Comparison of ENCODE assay signal across 20 cellular contexts in genomic region chr17:74865504-74866197, GRCh38. TPM values are rescaled to one million over a fixed set of nuclear protein-coding genes. Genes with fewer than 3 reads are reported as not detected.
DNase-seq lines count a peak whose midpoint lies in the region; ATAC-seq, FAIRE-seq and TF ChIP-seq lines count a peak whose summit lies in the region.
"Had no signal": no experiment of that assay in that cellular context is flagged by ENCODE, and none has a peak within 500 bp of the region (broad histone marks: within the 10 kb centered on the region; RNA-seq: fewer than 3 reads in every experiment).

No MANE protein-coding gene starts in this region.

- H3K27ac ChIP-seq in Karpas-422 (ENCODE audit: low read length) = no peak overlapping the region
- H3K27ac ChIP-seq in GM12878 (ENCODE audit: control insufficient read depth, insufficient read depth) = no peak overlapping the region
- no peak overlapping the region for H3K27ac ChIP-seq in neuronal stem cell (replicated peaks; ENCODE audit: low read length)
- H3K27ac ChIP-seq: KMS-11, suprapubic skin had no signal

- H3K4ac ChIP-seq in neuronal stem cell (ENCODE audit: low read length) = no peak overlapping the region

- TF ChIP-seq CTCF in GM12872 (IDR thresholded peaks at IDR 0.05; ENCODE audit: insufficient read depth, low read depth, low read length) (0 out of 3 replicates have a peak, but pooled peaks have one; percentile 14), GM12878 (IDR thresholded peaks at IDR 0.05 in 2 of 3, conservative IDR thresholded peaks at IDR 0.05 in 1 of 3; ENCODE audit: control insufficient read depth in 2 of 3, extremely low read depth in 1 of 3, insufficient read depth in 1 of 3, low read depth in 3 of 3, low read length in 3 of 3) (peak in 1 of 3 experiments; percentile 14; a peak in 1 of 6 replicates)

- H2BK5ac ChIP-seq in neuronal stem cell (ENCODE audit: low read length) = no peak overlapping the region

- SMC1A ChIA-PET in GM12878 (lab: Charles Lee; ENCODE audit: uncharacterized antibody, unreplicated experiment) = interaction anchor here (0.6 to 1.9 kb wide), 7 partner anchors 8 to 121 kb away, joined by 3 to 13 read pairs (median 4); partner anchors contain the start of gene FDXR

- peaks cover 3% of the 10 kb centered on the region for H3K79me1 ChIP-seq in neuronal stem cell (ENCODE audit: low read depth, low read length)

- TF ChIP-seq POLR2A in GM12878 (IDR thresholded peaks at IDR 0.05; ENCODE audit: low read depth, low read length) = no peak

- no TSS peak for BruUV-seq in GM12878 (replicated peaks; lab: Mats Ljungman, UMichigan)

- no peak overlapping the region for H3K14ac ChIP-seq in neuronal stem cell (ENCODE audit: low read length)

- CTCF ChIA-PET in GM12878 (lab: Yijun Ruan, JAX) = interaction anchor here (0.6 to 10.2 kb wide), 23 partner anchors 8 to 299 kb away, joined by 3 to 98 read pairs (median 4); partner anchors contain the start of genes FDXR and RAB37

- no peak for FAIRE-seq in GM12878 (lab: Jason Lieb, UNC)

- ATAC-seq in GM12878 (peak; percentile 47), GM19467 (IDR thresholded peaks at IDR 0.05; ENCODE audit: unreplicated experiment) (no peak)

- no peak overlapping the region for H2BK120ac ChIP-seq in neuronal stem cell (ENCODE audit: low read depth, low read length)

- no peak overlapping the region for H3K18ac ChIP-seq in neuronal stem cell (ENCODE audit: low read length)

- WGBS in GM12878 (ENCODE audit: insufficient coverage, insufficient replicate concordance, low lambda C conversion rate, missing lambda C conversion rate) = 53% methylated on average over 19 of the region's 19 CpGs
- no CpG with 5 or more reads among the region's 19 CpGs for WGBS in neuronal stem cell (ENCODE audit: extremely low coverage in 2 of 2, insufficient read length in 2 of 2, insufficient replicate concordance in 1 of 2), 2 donors

- no peaks in the 10 kb centered on the region for H3K9me3 ChIP-seq in Karpas-422 (ENCODE audit: low read length)
- H3K9me3 ChIP-seq in GM12878 (replicated peaks; ENCODE audit: control insufficient read depth, insufficient read depth, low read length) = no peaks in the 10 kb centered on the region
- H3K9me3 ChIP-seq in neuronal stem cell (replicated peaks in 1 of 2; ENCODE audit: control insufficient read depth in 2 of 2, insufficient read depth in 1 of 2, low read depth in 1 of 2, low read length in 2 of 2) = no peaks in the 10 kb centered on the region
- H3K9me3 ChIP-seq: suprapubic skin had no signal

- POLR2A ChIA-PET in GM12878 (lab: Charles Lee) = interaction anchor here (0.6 to 1.7 kb wide), 6 partner anchors 87 to 214 kb away, joined by 3 to 5 read pairs (median 4); partner anchors contain the start of gene NAT9

- TF ChIP-seq RAD21 in GM12878 (IDR thresholded peaks at IDR 0.05; ENCODE audit: insufficient read depth, low read depth, low read length) = no peak

- H4K91ac ChIP-seq in neuronal stem cell (ENCODE audit: low read depth, low read length, poor library complexity) = no peak overlapping the region

- H2AFZ ChIP-seq in Karpas-422 (ENCODE audit: low read length) (no peak overlapping the region), GM12878 (ENCODE audit: control insufficient read depth, low read depth, low read length) (no peak overlapping the region), neuronal stem cell (ENCODE audit: low read length) (no peak overlapping the region)

- H2BK15ac ChIP-seq in neuronal stem cell (ENCODE audit: low read length) = no peak overlapping the region

- no peak overlapping the region for H2BK12ac ChIP-seq in neuronal stem cell (ENCODE audit: low read length)

- no peak overlapping the region for H4K8ac ChIP-seq in neuronal stem cell (ENCODE audit: low read depth, low read length)

- H3K9ac ChIP-seq in Karpas-422 (ENCODE audit: low read length) = peak overlapping the region; percentile 27; the same call in 1 of the 2 replicates
- no peak overlapping the region for H3K9ac ChIP-seq in GM12878 (ENCODE audit: control insufficient read depth, insufficient read depth, low read length)
- H3K9ac ChIP-seq in neuronal stem cell (ENCODE audit: low read depth, low read length, poor library complexity) = no peak overlapping the region
- H3K9ac ChIP-seq: KMS-11 had no signal

- peak overlapping the region; percentile 6 for H3K23ac ChIP-seq in neuronal stem cell (ENCODE audit: low read depth, low read length, poor library complexity)

- H4K20me1 ChIP-seq in Karpas-422 (ENCODE audit: insufficient read depth, low read depth, low read length) (no peaks in the 10 kb centered on the region), GM12878 (ENCODE audit: control insufficient read depth, insufficient read depth) (no peaks in the 10 kb centered on the region)

- H3K27me3 ChIP-seq in Karpas-422 (ENCODE audit: low read length) (no peaks in the 10 kb centered on the region), GM12878 (replicated peaks in 1 of 2; ENCODE audit: control insufficient read depth in 2 of 2, insufficient read depth in 2 of 2, low read length in 1 of 2) (peaks cover 0 to 2% of the 10 kb centered on the region in 2 experiments; a peak in 2 of 4 replicates), neuronal stem cell (ENCODE audit: control insufficient read depth in 3 of 3, insufficient read depth in 3 of 3, low read depth in 1 of 3, low read length in 3 of 3) (peaks cover 11 to 15% (median 12%) of the 10 kb centered on the region in 3 experiments)

- H2AK5ac ChIP-seq in neuronal stem cell (ENCODE audit: low read depth, low read length) = peak overlapping the region; percentile 14

- TF ChIP-seq EP300 in GM12878 (IDR thresholded peaks at IDR 0.05; ENCODE audit: borderline replicate concordance in 1 of 2, control insufficient read depth in 1 of 2, low read depth in 2 of 2, low read length in 2 of 2) = no peak

- no peak overlapping the region for H3K4me3 ChIP-seq in Karpas-422 (ENCODE audit: low read length)
- no peak overlapping the region for H3K4me3 ChIP-seq in GM12878
- no peak overlapping the region for H3K4me3 ChIP-seq in neuronal stem cell (ENCODE audit: low read length in 2 of 2)
- H3K4me3 ChIP-seq: suprapubic skin had no signal

- peaks cover 8% of the 10 kb centered on the region for H3K4me1 ChIP-seq in Karpas-422 (ENCODE audit: low read length)
- H3K4me1 ChIP-seq in GM12878 (ENCODE audit: control insufficient read depth, insufficient read depth, low read length) = peaks cover 4% of the 10 kb centered on the region; the same call in 1 of the 2 replicates
- peaks cover 5% of the 10 kb centered on the region in 2 donors for H3K4me1 ChIP-seq in neuronal stem cell (ENCODE audit: control insufficient read depth in 2 of 2, insufficient read depth in 1 of 2, low read depth in 1 of 2, low read length in 2 of 2)

- in situ Hi-C loops in GM12878 (cut with MboI) = loop anchor here (5.0 kb wide), 1 partner anchor 123 kb away; no protein-coding TSS in a partner anchor

- H3K36me3 ChIP-seq in Karpas-422 (ENCODE audit: insufficient read depth, low read length) (no peaks in the 10 kb centered on the region), GM12878 (ENCODE audit: control insufficient read depth in 2 of 2, insufficient read depth in 2 of 2, low read length in 1 of 2) (no peaks in the 10 kb centered on the region; a peak in 3 of 4 replicates), neuronal stem cell (replicated peaks in 1 of 2; ENCODE audit: control insufficient read depth in 2 of 2, insufficient read depth in 2 of 2, low read length in 2 of 2) (peaks cover 9 to 58% of the 10 kb centered on the region in 2 donors)

- intact Hi-C loops in GM12878 (cut with micrococcal nuclease; ENCODE audit: unreplicated experiment) = loop anchor here (1.0 to 2.0 kb wide), 2 partner anchors 74 to 209 kb away; no protein-coding TSS in a partner anchor

- H3K9me2 ChIP-seq in Karpas-422 (replicated peaks; ENCODE audit: insufficient read depth, low read length) = no peaks in the 10 kb centered on the region

- RAD21 ChIA-PET in GM12878 (lab: Charles Lee; ENCODE audit: unreplicated experiment) = interaction anchor here (0.7 to 4.9 kb wide), 12 partner anchors 9 to 340 kb away, joined by 3 to 21 read pairs (median 4); partner anchors contain the start of gene NUP85

- no peak overlapping the region for H3K4me2 ChIP-seq in Karpas-422 (ENCODE audit: low read depth, low read length, poor library complexity, severe bottlenecking)
- no peak overlapping the region for H3K4me2 ChIP-seq in GM12878 (ENCODE audit: control insufficient read depth, insufficient read depth)
- H3K4me2 ChIP-seq in neuronal stem cell (ENCODE audit: insufficient read depth, low read length, poor library complexity, severe bottlenecking) = no peak overlapping the region
- H3K4me2 ChIP-seq: KMS-11 had no signal

- peak; percentile 74 for DNase-seq in Karpas-422
- DNase-seq in GM12878 (ENCODE audit: low read depth, low spot score) = no peak
- no peak for DNase-seq in neuronal stem cell (ENCODE audit: low spot score)
- DNase-seq in NCI-H1417 (lab: John Stamatoyannopoulos, UW) = no peak
- DNase-seq in AG08395 (ENCODE audit: low spot score) = no peak
- DNase-seq: cortex of kidney had no signal

- no peaks in the 10 kb centered on the region for H3K79me2 ChIP-seq in Karpas-422 (ENCODE audit: low read length)
- H3K79me2 ChIP-seq in GM12878 (ENCODE audit: control insufficient read depth, insufficient read depth, low read length) = no peaks in the 10 kb centered on the region

RNA-seq across cellular contexts. Expression of gene GRIN2C, which starts 6.0 kb away (rescaled TPM):
- total RNA-seq in Karpas-422 (2014; rRNA removed; shearing (Covaris generic); ENCODE audit: low replicate concordance) = not detected in 2 replicates
- 0.33 TPM in 1 of 2 replicates, not detected in the other for total RNA-seq in GM12878 (2013; cell fraction: nucleolus; rRNA removed)
- total RNA-seq in GM12878 (2014; rRNA removed) (0.11 TPM in 1 of 2 replicates, not detected in the other), GM12878 (2014; rRNA removed; fragmentation: Illumina TruSeq; extraction: Trizol) (under 0.01 and 0.04 TPM in 2 replicates), GM12878 (2021) (0.13 TPM in 2 replicates)
- 0.29 TPM for polyA plus RNA-seq in GM12878 (2011; ENCODE audit: low read depth)
- polyA plus RNA-seq in GM12878 (2011; rRNA removed) (0.01 and 0.04 TPM in 2 replicates), GM12878 (2014; fragmentation: Illumina TruSeq; extraction: Trizol) (0.01 TPM in 1 of 2 replicates, not detected in the other), GM12878 (2014; fragmentation: Nextera tagmentation; extraction: Ambion mirVana) (not detected), GM12878 (2014; rRNA removed) (0.12 and 0.16 TPM in 2 replicates), GM12878 (2016; fragmentation: Nextera tagmentation; extraction: Ambion mirVana) (under 1 TPM; 0.10 to 0.20 TPM)
- polyA plus RNA-seq in GM12878 (2011; cell fraction: cytosol; rRNA removed) = 0.01 and 0.05 TPM in 2 replicates
- 0.25 and 0.48 TPM in 2 replicates for polyA plus RNA-seq in GM12878 (2011; cell fraction: nucleus; rRNA removed)
- polyA plus RNA-seq in GM12878 (2012) = 0.15 and 0.45 TPM in 2 replicates
- polyA minus RNA-seq in GM12878 (2011; rRNA and poly(A)+ RNA removed) = 0.05 TPM in 1 of 2 replicates, not detected in the other
- polyA minus RNA-seq in GM12878 (2011; cell fraction: cytosol; rRNA and poly(A)+ RNA removed) = not detected in 2 replicates
- 0.12 and 0.29 TPM in 2 replicates for polyA minus RNA-seq in GM12878 (2011; cell fraction: nucleus; rRNA and poly(A)+ RNA removed)
- 0.03 TPM for polyA plus RNA-seq in neuronal stem cell (2013, experiment 1 of 2)
- polyA plus RNA-seq in neuronal stem cell (2013, experiment 2 of 2) = 0.03 TPM
- total RNA-seq: activated B cell treated with CpG ODN at 0.5 μM for 24 hours, mononuclear cell had no signal

RNA-seq across cellular contexts. Expression of gene FDXR, which starts 7.1 kb away (rescaled TPM):
- 3.2 and 8.4 TPM in 2 replicates for total RNA-seq in Karpas-422 (2014; rRNA removed; shearing (Covaris generic); ENCODE audit: low replicate concordance)
- total RNA-seq in GM12878 (2013; cell fraction: nucleolus; rRNA removed) = 14.6 and 17.3 TPM in 2 replicates
- total RNA-seq in GM12878 (2014; rRNA removed) = 54.4 and 58.5 TPM in 2 replicates
- total RNA-seq in GM12878 (2014; rRNA removed; fragmentation: Illumina TruSeq; extraction: Trizol) = 19.8 and 21.1 TPM in 2 replicates
- total RNA-seq in GM12878 (2021) = 62.0 and 66.2 TPM in 2 replicates
- polyA plus RNA-seq in GM12878 (2011; ENCODE audit: low read depth) = 9.4 TPM
- polyA plus RNA-seq in GM12878 (2011; rRNA removed) = 21.1 and 42.9 TPM in 2 replicates
- 81.8 and 104 TPM in 2 replicates for polyA plus RNA-seq in GM12878 (2011; cell fraction: cytosol; rRNA removed)
- 100 and 130 TPM in 2 replicates for polyA plus RNA-seq in GM12878 (2011; cell fraction: nucleus; rRNA removed)
- polyA plus RNA-seq in GM12878 (2012) = 36.5 and 39.1 TPM in 2 replicates
- polyA plus RNA-seq in GM12878 (2014; fragmentation: Illumina TruSeq; extraction: Trizol) = 1.4 and 8.6 TPM in 2 replicates
- polyA plus RNA-seq in GM12878 (2014; fragmentation: Nextera tagmentation; extraction: Ambion mirVana) = 1 to 10 TPM in 1 of 2 experiments, under 1 TPM in 1; 0.85 to 5.4 TPM
- 53.4 and 65.5 TPM in 2 replicates for polyA plus RNA-seq in GM12878 (2014; rRNA removed)
- polyA plus RNA-seq in GM12878 (2016; fragmentation: Nextera tagmentation; extraction: Ambion mirVana) = 100 to 1,000 TPM; 140 to 162 TPM
- 16.3 and 39.7 TPM in 2 replicates for polyA minus RNA-seq in GM12878 (2011; rRNA and poly(A)+ RNA removed)
- polyA minus RNA-seq in GM12878 (2011; cell fraction: cytosol; rRNA and poly(A)+ RNA removed) = 17.4 and 26.4 TPM in 2 replicates
- polyA minus RNA-seq in GM12878 (2011; cell fraction: nucleus; rRNA and poly(A)+ RNA removed) = 17.3 and 25.6 TPM in 2 replicates
- 13.2 TPM for polyA plus RNA-seq in neuronal stem cell (2013, experiment 1 of 2)
- polyA plus RNA-seq in neuronal stem cell (2013, experiment 2 of 2) = 12.0 TPM

RNA-seq across cellular contexts. Expression of gene FADS6, which starts 27.8 kb away (rescaled TPM):
- total RNA-seq in Karpas-422 (2014; rRNA removed; shearing (Covaris generic); ENCODE audit: low replicate concordance) = not detected in 2 replicates
- not detected in 2 replicates for total RNA-seq in GM12878 (2013; cell fraction: nucleolus; rRNA removed)
- total RNA-seq in GM12878 (2014; rRNA removed) = not detected in 2 replicates
- not detected in 2 replicates for total RNA-seq in GM12878 (2014; rRNA removed; fragmentation: Illumina TruSeq; extraction: Trizol)
- not detected in 2 replicates for total RNA-seq in GM12878 (2021)
- polyA plus RNA-seq in GM12878 (2011; ENCODE audit: low read depth) = not detected
- not detected in 2 replicates for polyA plus RNA-seq in GM12878 (2011; rRNA removed)
- not detected in 2 replicates for polyA plus RNA-seq in GM12878 (2011; cell fraction: cytosol; rRNA removed)
- polyA plus RNA-seq in GM12878 (2011; cell fraction: nucleus; rRNA removed) = not detected in 2 replicates
- not detected in 2 replicates for polyA plus RNA-seq in GM12878 (2012)
- polyA plus RNA-seq in GM12878 (2014; fragmentation: Illumina TruSeq; extraction: Trizol) = not detected in 2 replicates
- polyA plus RNA-seq in GM12878 (2014; fragmentation: Nextera tagmentation; extraction: Ambion mirVana) = not detected
- not detected in 2 replicates for polyA plus RNA-seq in GM12878 (2014; rRNA removed)
- polyA plus RNA-seq in GM12878 (2016; fragmentation: Nextera tagmentation; extraction: Ambion mirVana) = not detected
- polyA minus RNA-seq in GM12878 (2011; rRNA and poly(A)+ RNA removed) = not detected in 2 replicates
- not detected in 2 replicates for polyA minus RNA-seq in GM12878 (2011; cell fraction: cytosol; rRNA and poly(A)+ RNA removed)
- not detected in 2 replicates for polyA minus RNA-seq in GM12878 (2011; cell fraction: nucleus; rRNA and poly(A)+ RNA removed)
- not detected for polyA plus RNA-seq in neuronal stem cell (2013, experiment 1 of 2)
- not detected for polyA plus RNA-seq in neuronal stem cell (2013, experiment 2 of 2)
- total RNA-seq: activated B cell treated with CpG ODN at 0.5 μM for 24 hours; activated CD8-positive, alpha-beta T cell treated with anti-CD3 and anti-CD28 coated beads, Interleukin-2, amount 10 ng/mL, durations not matched to agents 7 days and 5 days; activated naive CD4-positive, alpha-beta T cell treated with anti-CD3 and anti-CD28 coated beads, Interleukin-2, amount 50 U/mL, for 72 hours; endothelial cell of umbilical vein; H4; mononuclear cell; neural crest cell; pulmonary artery endothelial cell; T-helper 1 cell treated with Interleukin-12 subunit alpha and Interleukin-12 subunit beta and Interleukin-4 antibody, amounts not matched to agents 30 ng/mL and 1 ng/mL, for 36 hours had no signal
- polyA plus RNA-seq: BJ, endothelial cell of umbilical vein had no signal

RNA-seq across cellular contexts. Expression of gene USH1G, which starts 57.4 kb away (rescaled TPM):
- not detected in 2 replicates for total RNA-seq in Karpas-422 (2014; rRNA removed; shearing (Covaris generic); ENCODE audit: low replicate concordance)
- 0.29 and 0.48 TPM in 2 replicates for total RNA-seq in GM12878 (2013; cell fraction: nucleolus; rRNA removed)
- 0.11 TPM in 1 of 2 replicates, not detected in the other for total RNA-seq in GM12878 (2014; rRNA removed)
- not detected in 2 replicates for total RNA-seq in GM12878 (2014; rRNA removed; fragmentation: Illumina TruSeq; extraction: Trizol)
- total RNA-seq in GM12878 (2021) = 0.05 TPM in 1 of 2 replicates, not detected in the other
- polyA plus RNA-seq in GM12878 (2011; ENCODE audit: low read depth) = not detected
- polyA plus RNA-seq in GM12878 (2011; rRNA removed) = 0.22 and 0.62 TPM in 2 replicates
- 0.88 and 1.0 TPM in 2 replicates for polyA plus RNA-seq in GM12878 (2011; cell fraction: cytosol; rRNA removed)
- polyA plus RNA-seq in GM12878 (2011; cell fraction: nucleus; rRNA removed) = 1.5 and 2.1 TPM in 2 replicates
- polyA plus RNA-seq in GM12878 (2012) = 0.06 and 0.08 TPM in 2 replicates
- not detected in 2 replicates for polyA plus RNA-seq in GM12878 (2014; fragmentation: Illumina TruSeq; extraction: Trizol)
- not detected for polyA plus RNA-seq in GM12878 (2014; fragmentation: Nextera tagmentation; extraction: Ambion mirVana)
- not detected in 2 replicates for polyA plus RNA-seq in GM12878 (2014; rRNA removed)
- under 1 TPM in 1 of 2 experiments, not detected in 1; 0.09 TPM for polyA plus RNA-seq in GM12878 (2016; fragmentation: Nextera tagmentation; extraction: Ambion mirVana)
- 6.6 and 11.9 TPM in 2 replicates for polyA minus RNA-seq in GM12878 (2011; rRNA and poly(A)+ RNA removed)
- 0.52 and 0.67 TPM in 2 replicates for polyA minus RNA-seq in GM12878 (2011; cell fraction: cytosol; rRNA and poly(A)+ RNA removed)
- 2.7 and 6.5 TPM in 2 replicates for polyA minus RNA-seq in GM12878 (2011; cell fraction: nucleus; rRNA and poly(A)+ RNA removed)
- 0.20 TPM for polyA plus RNA-seq in neuronal stem cell (2013, experiment 1 of 2)
- polyA plus RNA-seq in neuronal stem cell (2013, experiment 2 of 2) = 0.24 TPM
- total RNA-seq: activated B cell treated with CpG ODN at 0.5 μM for 24 hours; activated CD8-positive, alpha-beta T cell treated with anti-CD3 and anti-CD28 coated beads, Interleukin-2, amount 10 ng/mL, durations not matched to agents 7 days and 5 days; activated naive CD4-positive, alpha-beta T cell treated with anti-CD3 and anti-CD28 coated beads, Interleukin-2, amount 50 U/mL, for 72 hours; endothelial cell of umbilical vein; mononuclear cell; neural crest cell; pulmonary artery endothelial cell; T-helper 1 cell treated with Interleukin-12 subunit alpha and Interleukin-12 subunit beta and Interleukin-4 antibody, amounts not matched to agents 30 ng/mL and 1 ng/mL, for 36 hours had no signal
- polyA plus RNA-seq: BJ, endothelial cell of umbilical vein had no signal

RNA-seq across cellular contexts. Expression of gene OTOP2, which starts 58.4 kb away (rescaled TPM):
- total RNA-seq in Karpas-422 (2014; rRNA removed; shearing (Covaris generic); ENCODE audit: low replicate concordance) = not detected in 2 replicates
- not detected in 2 replicates for total RNA-seq in GM12878 (2013; cell fraction: nucleolus; rRNA removed)
- total RNA-seq in GM12878 (2014; rRNA removed) (not detected in 2 replicates), GM12878 (2014; rRNA removed; fragmentation: Illumina TruSeq; extraction: Trizol) (not detected in 2 replicates), GM12878 (2021) (not detected in 2 replicates)
- polyA plus RNA-seq in GM12878 (2011; ENCODE audit: low read depth) = not detected
- polyA plus RNA-seq in GM12878 (2011; rRNA removed) (not detected in 2 replicates), GM12878 (2014; fragmentation: Illumina TruSeq; extraction: Trizol) (not detected in 2 replicates), GM12878 (2014; fragmentation: Nextera tagmentation; extraction: Ambion mirVana) (not detected), GM12878 (2014; rRNA removed) (not detected in 2 replicates), GM12878 (2016; fragmentation: Nextera tagmentation; extraction: Ambion mirVana) (not detected)
- polyA plus RNA-seq in GM12878 (2011; cell fraction: cytosol; rRNA removed) = not detected in 2 replicates
- polyA plus RNA-seq in GM12878 (2011; cell fraction: nucleus; rRNA removed) = not detected in 2 replicates
- polyA plus RNA-seq in GM12878 (2012) = 0.04 TPM in 1 of 2 replicates, not detected in the other
- not detected in 2 replicates for polyA minus RNA-seq in GM12878 (2011; rRNA and poly(A)+ RNA removed)
- polyA minus RNA-seq in GM12878 (2011; cell fraction: cytosol; rRNA and poly(A)+ RNA removed) = not detected in 2 replicates
- polyA minus RNA-seq in GM12878 (2011; cell fraction: nucleus; rRNA and poly(A)+ RNA removed) = not detected in 2 replicates
- not detected for polyA plus RNA-seq in neuronal stem cell (2013, experiment 1 of 2)
- polyA plus RNA-seq in neuronal stem cell (2013, experiment 2 of 2) = not detected
- total RNA-seq: activated B cell treated with CpG ODN at 0.5 μM for 24 hours; activated CD8-positive, alpha-beta T cell treated with anti-CD3 and anti-CD28 coated beads, Interleukin-2, amount 10 ng/mL, durations not matched to agents 7 days and 5 days; activated naive CD4-positive, alpha-beta T cell treated with anti-CD3 and anti-CD28 coated beads, Interleukin-2, amount 50 U/mL, for 72 hours; endothelial cell of umbilical vein; H4; mononuclear cell; neural crest cell; pulmonary artery endothelial cell; T-helper 1 cell treated with Interleukin-12 subunit alpha and Interleukin-12 subunit beta and Interleukin-4 antibody, amounts not matched to agents 30 ng/mL and 1 ng/mL, for 36 hours had no signal
- polyA plus RNA-seq: BJ, endothelial cell of umbilical vein had no signal
